ENCODE assay signal across 1 cellular context in genomic region chr19:53898166-53898565, GRCh38.
TF ChIP-seq lines count a peak whose summit lies in the region.

No MANE protein-coding gene starts in this region.

TF ChIP-seq in IMR-90, 13 proteins besides CTCF, POLR2A, EP300 and RAD21 (continued from another document):
- TF ChIP-seq ELK1 (IDR thresholded peaks at IDR 0.05; ENCODE audit: borderline replicate concordance, low read depth, low read length): no peak
- TF ChIP-seq CHD1 (IDR thresholded peaks at IDR 0.05; ENCODE audit: low read depth, low read length): no peak
- TF ChIP-seq FOS (IDR thresholded peaks at IDR 0.05; ENCODE audit: low read depth, low read length): no peak
- TF ChIP-seq BHLHE40 (IDR thresholded peaks at IDR 0.05; ENCODE audit: low read depth, low read length): no peak
- no peak for TF ChIP-seq USF2 (IDR thresholded peaks at IDR 0.05; ENCODE audit: low read depth, low read length)
- TF ChIP-seq RFX5 (IDR thresholded peaks at IDR 0.05; ENCODE audit: low read depth, low read length): no peak
- TF ChIP-seq CEBPB (IDR thresholded peaks at IDR 0.05; ENCODE audit: low read depth, low read length): no peak
- TF ChIP-seq MAZ (IDR thresholded peaks at IDR 0.05; ENCODE audit: borderline replicate concordance, low read depth, low read length): no peak
TF ChIP-seq in IMR-90: peak in this region for 0.
